Comparison of ENCODE assay signal across 27 cellular contexts in the genomic region with DNA sequence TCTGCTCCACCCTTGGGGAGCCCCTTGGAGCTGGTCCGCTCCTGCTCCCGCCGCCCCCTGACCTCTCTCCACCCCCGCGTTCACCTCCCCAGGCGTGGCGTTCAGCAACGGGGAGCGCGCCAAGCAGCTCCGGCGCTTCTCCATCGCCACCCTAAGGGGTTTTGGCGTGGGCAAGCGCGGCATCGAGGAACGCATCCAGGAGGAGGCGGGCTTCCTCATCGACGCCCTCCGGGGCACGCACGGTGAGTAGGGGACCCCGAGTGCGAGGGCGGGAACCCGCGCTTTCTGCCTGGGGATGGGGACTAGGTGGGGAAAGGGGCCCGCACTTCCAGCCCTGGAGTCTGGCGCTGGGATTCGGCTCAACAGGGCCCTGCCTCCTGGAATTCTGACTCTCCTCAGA. TPM values are rescaled to one million over a fixed set of nuclear protein-coding genes. Genes with fewer than 3 reads are reported as not detected.
DNase-seq lines count a peak whose midpoint lies in the region; ATAC-seq, FAIRE-seq and TF ChIP-seq lines count a peak whose summit lies in the region.
"Had no signal": no experiment of that assay in that cellular context is flagged by ENCODE, and none has a peak within 500 bp of the region (broad histone marks: within the 10 kb centered on the region; RNA-seq: fewer than 3 reads in every experiment).

No MANE protein-coding gene starts in this region.

- H3K9me3 ChIP-seq in ES-I3 (ENCODE audit: control insufficient read depth, insufficient read depth, low read length) = no peaks in the 10 kb centered on the region
- no peaks in the 10 kb centered on the region for H3K9me3 ChIP-seq in HUES64 (ENCODE audit: insufficient read depth, low read depth, low read length)
- no peaks in the 10 kb centered on the region for H3K9me3 ChIP-seq in hepatocyte (ENCODE audit: low read depth)
- H3K9me3 ChIP-seq: pancreas had no signal

- H3K4me3 Mint-ChIP-seq in mesothelial cell of epicardium = peak overlapping the region; percentile 44
- H3K4me3 Mint-ChIP-seq: activated CD4-positive, alpha-beta T cell treated with anti-CD3 and anti-CD28 coated beads, Interleukin-2, amount 10 ng/mL, durations not matched to agents 7 days and 5 days; activated naive CD8-positive, alpha-beta T cell treated with anti-CD3 and anti-CD28 coated beads, Interleukin-2, amount 10 ng/mL, durations not matched to agents 7 days and 5 days; HFFc6; memory B cell had no signal

- H3K4me3 ChIP-seq in HUES64 (ENCODE audit: low read length) (peak overlapping the region; percentile 50), hepatocyte (no peak overlapping the region)
- H3K4me3 ChIP-seq: K562, pancreas had no signal

- peak overlapping the region; percentile 54; the same call in 1 of the 2 replicates for H3K9ac ChIP-seq in ES-I3 (ENCODE audit: low read depth, low read length)
- 0 out of 2 replicates have a peak overlapping the region, but pooled peaks have one; percentile 47 for H3K9ac ChIP-seq in HUES64 (ENCODE audit: low read depth, low read length)

- 1% methylated on average over 32 of the region's 32 CpGs for WGBS in HUES64
- 4% methylated on average over 16 of the region's 32 CpGs for WGBS in hepatocyte (ENCODE audit: low lambda C conversion rate, missing lambda C conversion rate)

- FAIRE-seq in frontal cortex (lab: Jason Lieb, UNC) = no peak
- FAIRE-seq: GM19239, K562, pancreas had no signal

- H3K27ac ChIP-seq in HUES64 (ENCODE audit: low read depth, low read length) (no peak overlapping the region), hepatocyte (no peak overlapping the region)
- H3K27ac ChIP-seq: pancreas, VCaP had no signal

- H4K20me1 ChIP-seq in hepatocyte (ENCODE audit: insufficient read depth, poor library complexity, severe bottlenecking) = no peaks in the 10 kb centered on the region

- H3K9me3 Mint-ChIP-seq in mesothelial cell of epicardium = no peaks in the 10 kb centered on the region
- H3K9me3 Mint-ChIP-seq: activated CD4-positive, alpha-beta T cell treated with anti-CD3 and anti-CD28 coated beads, Interleukin-2, amount 10 ng/mL, durations not matched to agents 7 days and 5 days; activated naive CD8-positive, alpha-beta T cell treated with anti-CD3 and anti-CD28 coated beads, Interleukin-2, amount 10 ng/mL, durations not matched to agents 7 days and 5 days; HFFc6; memory B cell had no signal

- peaks cover 97% of the 10 kb centered on the region for H3K27me3 Mint-ChIP-seq in mesothelial cell of epicardium (ENCODE audit: low read depth)

- no peak overlapping the region for H3K27ac Mint-ChIP-seq in mesothelial cell of epicardium
- H3K27ac Mint-ChIP-seq: activated CD4-positive, alpha-beta T cell treated with anti-CD3 and anti-CD28 coated beads, Interleukin-2, amount 10 ng/mL, durations not matched to agents 7 days and 5 days; activated naive CD8-positive, alpha-beta T cell treated with anti-CD3 and anti-CD28 coated beads, Interleukin-2, amount 10 ng/mL, durations not matched to agents 7 days and 5 days; HFFc6; memory B cell had no signal

- H3K36me3 ChIP-seq in ES-I3 (ENCODE audit: insufficient read depth, low read length) (no peaks in the 10 kb centered on the region), HUES64 (ENCODE audit: insufficient read depth, low read length) (no peaks in the 10 kb centered on the region), hepatocyte (replicated peaks; ENCODE audit: insufficient read depth, low read depth) (no peaks in the 10 kb centered on the region)
- H3K36me3 ChIP-seq: pancreas had no signal

- TF ChIP-seq CTCF in hepatocyte (IDR thresholded peaks at IDR 0.05; ENCODE audit: poor library complexity) (no peak), mesothelial cell of epicardium (IDR thresholded peaks at IDR 0.05; ENCODE audit: unreplicated experiment) (no peak), omental fat pad (IDR thresholded peaks at IDR 0.05) (no peak)

- no peak overlapping the region for H2AFZ ChIP-seq in hepatocyte

- H3K4me1 Mint-ChIP-seq in mesothelial cell of epicardium = no peaks in the 10 kb centered on the region
- H3K4me1 Mint-ChIP-seq: activated CD4-positive, alpha-beta T cell treated with anti-CD3 and anti-CD28 coated beads, Interleukin-2, amount 10 ng/mL, durations not matched to agents 7 days and 5 days; activated naive CD8-positive, alpha-beta T cell treated with anti-CD3 and anti-CD28 coated beads, Interleukin-2, amount 10 ng/mL, durations not matched to agents 7 days and 5 days had no signal

- DNase-seq in hepatocyte (ENCODE audit: low spot score) (no peak), mesothelial cell of epicardium (ENCODE audit: low spot score in 2 of 2, unreplicated experiment in 2 of 2) (no peak), omental fat pad (ENCODE audit: low spot score) (no peak), frontal cortex (ENCODE audit: low spot score in 2 of 2) (no peak), NK-92 (lab: John Stamatoyannopoulos, UW; ENCODE audit: unreplicated experiment) (no peak)
- DNase-seq: activated CD4-positive, alpha-beta T cell treated with anti-CD3 and anti-CD28 coated beads, Interleukin-2, amount 10 ng/mL, durations not matched to agents 7 days and 5 days; activated CD8-positive, alpha-beta memory T cell treated with anti-CD3 and anti-CD28 coated beads, Interleukin-2, amount 50 U/mL, for 48 hours; activated effector memory CD4-positive, alpha-beta T cell treated with Interleukin-2 at 50 U/mL for 16 hours; activated naive CD8-positive, alpha-beta T cell treated with anti-CD3 and anti-CD28 coated beads, Interleukin-2, amount 10 ng/mL, durations not matched to agents 7 days and 5 days; C1 segment of cervical spinal cord; EL; HFFc6; NCI-H2081; pancreas; right cardiac atrium; stimulated activated CD4-positive, alpha-beta T cell treated with anti-CD3 and anti-CD28 coated beads, Interleukin-4, amount 100 ng/mL, for 24 hours had no signal

- no peaks in the 10 kb centered on the region for H3K36me3 Mint-ChIP-seq in mesothelial cell of epicardium
- H3K36me3 Mint-ChIP-seq: activated naive CD8-positive, alpha-beta T cell treated with anti-CD3 and anti-CD28 coated beads, Interleukin-2, amount 10 ng/mL, durations not matched to agents 7 days and 5 days had no signal

- H3K79me2 ChIP-seq in hepatocyte = no peaks in the 10 kb centered on the region

- H3K4me1 ChIP-seq in ES-I3 (ENCODE audit: insufficient read depth, low read length) (no peaks in the 10 kb centered on the region), HUES64 (ENCODE audit: insufficient read depth, low read length) (no peaks in the 10 kb centered on the region), hepatocyte (ENCODE audit: insufficient read depth) (no peaks in the 10 kb centered on the region)
- H3K4me1 ChIP-seq: pancreas had no signal

- H3K27me3 ChIP-seq in HUES64 (ENCODE audit: insufficient read depth, low read length) (peaks cover 48% of the 10 kb centered on the region), hepatocyte (peaks cover 43% of the 10 kb centered on the region)
- H3K27me3 ChIP-seq: pancreas had no signal

- H3K4me2 ChIP-seq in hepatocyte = peak overlapping the region; percentile 68

- H3K9me2 ChIP-seq in hepatocyte (replicated peaks; ENCODE audit: insufficient read depth) = no peaks in the 10 kb centered on the region

- ATAC-seq in omental fat pad (ENCODE audit: low FRiP score) = no peak
- ATAC-seq: K562, pancreas, right cardiac atrium, Right ventricle myocardium inferior had no signal

RNA-seq across cellular contexts. Expression of gene CYP2A13, which starts 1.7 kb away (rescaled TPM):
- 0.25 TPM for polyA plus RNA-seq in HUES64 (2013, experiment 1 of 2)
- polyA plus RNA-seq in HUES64 (2013, experiment 2 of 2) = 0.38 TPM
- total RNA-seq in hepatocyte = not detected in 2 replicates
- 0.23 TPM in 1 of 2 replicates, not detected in the other for polyA plus RNA-seq in hepatocyte
- not detected in 3 replicates for total RNA-seq in mesothelial cell of epicardium
- not detected for total RNA-seq in omental fat pad
- total RNA-seq in frontal cortex = not detected
- total RNA-seq: activated CD4-positive, alpha-beta T cell treated with anti-CD3 and anti-CD28 coated beads, Interleukin-2, amount 10 ng/mL, durations not matched to agents 7 days and 5 days; activated naive CD8-positive, alpha-beta T cell treated with anti-CD3 and anti-CD28 coated beads, Interleukin-2, amount 10 ng/mL, durations not matched to agents 7 days and 5 days; dermis microvascular lymphatic vessel endothelial cell; HFFc6; K562; MCF 10A; myocyte; pancreas; right cardiac atrium; Right ventricle myocardium inferior; temporal lobe had no signal
- polyA plus RNA-seq: K562, pancreas, right cardiac atrium had no signal

RNA-seq across cellular contexts. Expression of gene CYP2F1, which starts 24.3 kb away (rescaled TPM):
- polyA plus RNA-seq in HUES64 (2013, experiment 1 of 2) = not detected
- 0.57 TPM for polyA plus RNA-seq in HUES64 (2013, experiment 2 of 2)
- total RNA-seq in hepatocyte (not detected in 2 replicates), mesothelial cell of epicardium (not detected in 3 replicates), omental fat pad (not detected), frontal cortex (not detected)
- polyA plus RNA-seq in hepatocyte = not detected in 2 replicates
- total RNA-seq: activated CD4-positive, alpha-beta T cell treated with anti-CD3 and anti-CD28 coated beads, Interleukin-2, amount 10 ng/mL, durations not matched to agents 7 days and 5 days; activated naive CD8-positive, alpha-beta T cell treated with anti-CD3 and anti-CD28 coated beads, Interleukin-2, amount 10 ng/mL, durations not matched to agents 7 days and 5 days; dermis microvascular lymphatic vessel endothelial cell; HFFc6; MCF 10A; myocyte; pancreas; right cardiac atrium; Right ventricle myocardium inferior; temporal lobe had no signal
- polyA plus RNA-seq: pancreas, right cardiac atrium had no signal
